ENCODE assay signal across 25 cellular contexts in the genomic region with DNA sequence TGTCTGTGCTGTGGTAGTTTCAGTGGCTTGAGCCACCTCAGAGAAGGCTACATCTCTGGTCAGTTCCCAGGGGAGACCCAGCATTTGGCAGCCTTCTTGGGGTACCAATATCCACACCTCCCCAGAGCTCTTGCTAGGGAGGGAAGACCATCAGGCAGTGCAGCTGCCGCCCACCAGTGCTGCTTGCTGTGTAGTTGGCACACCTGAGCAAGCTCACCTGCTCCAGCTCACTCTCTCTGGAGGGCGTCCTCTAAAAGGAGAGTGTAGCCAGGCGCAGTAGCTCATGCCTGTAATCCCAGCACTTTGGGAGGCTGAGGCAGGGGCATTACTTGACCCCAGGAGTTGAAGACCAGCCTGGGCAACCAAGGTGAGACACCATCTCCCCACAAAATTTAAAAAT. TPM values are rescaled to one million over a fixed set of nuclear protein-coding genes. Genes with fewer than 3 reads are reported as not detected.
DNase-seq lines count a peak whose midpoint lies in the region; ATAC-seq and TF ChIP-seq lines count a peak whose summit lies in the region.
"Had no signal": no experiment of that assay in that cellular context is flagged by ENCODE, and none has a peak within 500 bp of the region (broad histone marks: within the 10 kb centered on the region; RNA-seq: fewer than 3 reads in every experiment).

No MANE protein-coding gene starts in this region.

- no peak for TF ChIP-seq POLR2A in Peyer's patch (IDR thresholded peaks at IDR 0.05)

- POLR2A ChIA-PET in CD4-positive, alpha-beta memory T cell (lab: Charles Lee; ENCODE audit: partially characterized antibody): interaction anchor here (1.2 to 11.8 kb wide), 4 partner anchors 14 to 32 kb away, joined by 4 to 247 read pairs (median 78); a partner anchor contains a TSS
- POLR2A ChIA-PET in activated naive CD8-positive, alpha-beta T cell treated with anti-CD3 and anti-CD28 coated beads, Interleukin-2, amount 10 ng/mL, durations not matched to agents 7 days and 5 days (lab: Charles Lee): interaction anchor here (4.2 to 7.2 kb wide), 3 partner anchors 21 to 41 kb away, joined by 45 to 105 read pairs (median 66); a partner anchor contains a TSS

- no peaks in the 10 kb centered on the region for H3K9me3 ChIP-seq in CD4-positive, alpha-beta memory T cell (ENCODE audit: control insufficient read depth in 1 of 2, low read length in 2 of 2)
- H3K9me3 ChIP-seq in Peyer's patch: no peaks in the 10 kb centered on the region
- H3K9me3 ChIP-seq: A549, BE2C had no signal

- no peaks in the 10 kb centered on the region for H3K9me3 Mint-ChIP-seq in activated T-cell treated with anti-CD3 and anti-CD28 coated beads, Interleukin-2, amount 50 U/mL, for 24 hours
- no peaks in the 10 kb centered on the region for H3K9me3 Mint-ChIP-seq in CD4-positive, alpha-beta memory T cell
- no peaks in the 10 kb centered on the region for H3K9me3 Mint-ChIP-seq in activated naive CD8-positive, alpha-beta T cell treated with anti-CD3 and anti-CD28 coated beads, Interleukin-2, amount 10 ng/mL, durations not matched to agents 7 days and 5 days
- H3K9me3 Mint-ChIP-seq in stimulated activated effector memory CD8-positive, alpha-beta T cell treated with anti-CD3 and anti-CD28 coated beads, Interleukin-12 subunit alpha, Interleukin-12 subunit beta, amount 100 ng/mL, for 72 hours: no peaks in the 10 kb centered on the region
- H3K9me3 Mint-ChIP-seq: CD8-positive, alpha-beta T cell had no signal

- CTCF ChIA-PET in CD4-positive, alpha-beta memory T cell (lab: Charles Lee; ENCODE audit: partially characterized antibody): interaction anchor here (1.1 to 13.3 kb wide), 7 partner anchors 23 to 106 kb away, joined by 3 to 343 read pairs (median 3); a partner anchor contains a TSS

- H3K27ac Mint-ChIP-seq in activated T-cell treated with anti-CD3 and anti-CD28 coated beads, Interleukin-2, amount 50 U/mL, for 24 hours: peak overlapping the region; percentile 65
- peak overlapping the region in 4 of 7 donors; percentile 61 to 72 (median 66) for H3K27ac Mint-ChIP-seq in CD4-positive, alpha-beta memory T cell
- H3K27ac Mint-ChIP-seq in activated naive CD8-positive, alpha-beta T cell treated with anti-CD3 and anti-CD28 coated beads, Interleukin-2, amount 10 ng/mL, durations not matched to agents 7 days and 5 days: peak overlapping the region; percentile 42
- H3K27ac Mint-ChIP-seq in stimulated activated effector memory CD8-positive, alpha-beta T cell treated with anti-CD3 and anti-CD28 coated beads, Interleukin-12 subunit alpha, Interleukin-12 subunit beta, amount 100 ng/mL, for 72 hours: peak overlapping the region; percentile 91

- ATAC-seq in activated naive CD8-positive, alpha-beta T cell treated with anti-CD3 and anti-CD28 coated beads, Interleukin-2, amount 10 ng/mL, durations not matched to agents 7 days and 5 days (ENCODE audit: low read depth): no peak
- ATAC-seq in stimulated activated effector memory CD8-positive, alpha-beta T cell treated with anti-CD3 and anti-CD28 coated beads, Interleukin-12 subunit alpha, Interleukin-12 subunit beta, amount 100 ng/mL, for 72 hours: no peak
- ATAC-seq: A549; CD8-positive, alpha-beta T cell had no signal

- intact Hi-C loops in CD4-positive, alpha-beta memory T cell (cut with micrococcal nuclease): no loop called here

- peaks cover 52% of the 10 kb centered on the region for H3K4me1 ChIP-seq in CD4-positive, alpha-beta memory T cell (ENCODE audit: insufficient read depth, low read length)
- peaks cover 0 to 28% (median 13%) of the 10 kb centered on the region in 4 donors for H3K4me1 ChIP-seq in Peyer's patch
- H3K4me1 ChIP-seq: A549, BE2C had no signal

- no peak for TF ChIP-seq CTCF in Peyer's patch (IDR thresholded peaks at IDR 0.05)

- no peak overlapping the region for H3K4me3 Mint-ChIP-seq in activated T-cell treated with anti-CD3 and anti-CD28 coated beads, Interleukin-2, amount 50 U/mL, for 24 hours
- no peak overlapping the region for H3K4me3 Mint-ChIP-seq in CD4-positive, alpha-beta memory T cell
- no peak overlapping the region for H3K4me3 Mint-ChIP-seq in activated naive CD8-positive, alpha-beta T cell treated with anti-CD3 and anti-CD28 coated beads, Interleukin-2, amount 10 ng/mL, durations not matched to agents 7 days and 5 days
- no peak overlapping the region for H3K4me3 Mint-ChIP-seq in stimulated activated effector memory CD8-positive, alpha-beta T cell treated with anti-CD3 and anti-CD28 coated beads, Interleukin-12 subunit alpha, Interleukin-12 subunit beta, amount 100 ng/mL, for 72 hours
- H3K4me3 Mint-ChIP-seq: CD8-positive, alpha-beta T cell had no signal

- H3K27ac ChIP-seq in CD4-positive, alpha-beta memory T cell (ENCODE audit: low read depth, low read length): no peak overlapping the region
- H3K27ac ChIP-seq in Peyer's patch: no peak overlapping the region
- H3K27ac ChIP-seq: A549 had no signal

- H3K27me3 Mint-ChIP-seq in activated T-cell treated with anti-CD3 and anti-CD28 coated beads, Interleukin-2, amount 50 U/mL, for 24 hours: no peaks in the 10 kb centered on the region
- no peaks in the 10 kb centered on the region for H3K27me3 Mint-ChIP-seq in CD4-positive, alpha-beta memory T cell
- H3K27me3 Mint-ChIP-seq in activated naive CD8-positive, alpha-beta T cell treated with anti-CD3 and anti-CD28 coated beads, Interleukin-2, amount 10 ng/mL, durations not matched to agents 7 days and 5 days: no peaks in the 10 kb centered on the region

- H3K36me3 Mint-ChIP-seq in activated T-cell treated with anti-CD3 and anti-CD28 coated beads, Interleukin-2, amount 50 U/mL, for 24 hours (ENCODE audit: low read depth): peaks cover 84% of the 10 kb centered on the region
- peaks cover 44 to 74% of the 10 kb centered on the region in 2 donors for H3K36me3 Mint-ChIP-seq in CD4-positive, alpha-beta memory T cell
- peaks cover 36% of the 10 kb centered on the region for H3K36me3 Mint-ChIP-seq in activated naive CD8-positive, alpha-beta T cell treated with anti-CD3 and anti-CD28 coated beads, Interleukin-2, amount 10 ng/mL, durations not matched to agents 7 days and 5 days
- H3K36me3 Mint-ChIP-seq in stimulated activated effector memory CD8-positive, alpha-beta T cell treated with anti-CD3 and anti-CD28 coated beads, Interleukin-12 subunit alpha, Interleukin-12 subunit beta, amount 100 ng/mL, for 72 hours: peaks cover 87% of the 10 kb centered on the region

- no peak overlapping the region for H3K4me3 ChIP-seq in CD4-positive, alpha-beta memory T cell (ENCODE audit: low read length in 2 of 2)
- H3K4me3 ChIP-seq in Peyer's patch: no peak overlapping the region
- H3K4me3 ChIP-seq: A549 had no signal

- DNase-seq in activated T-cell treated with anti-CD3 and anti-CD28 coated beads, Interleukin-2, amount 50 U/mL, for 24 hours: no peak
- DNase-seq in activated T-cell treated with anti-CD3 and anti-CD28 coated beads, Interleukin-2, amount 50 U/mL, for 48 hours: no peak
- DNase-seq in CD4-positive, alpha-beta memory T cell: no peak
- DNase-seq in activated naive CD8-positive, alpha-beta T cell treated with anti-CD3 and anti-CD28 coated beads, Interleukin-2, amount 10 ng/mL, durations not matched to agents 7 days and 5 days: no peak
- DNase-seq in stimulated activated effector memory CD8-positive, alpha-beta T cell treated with anti-CD3 and anti-CD28 coated beads, Interleukin-12 subunit alpha, Interleukin-12 subunit beta, amount 100 ng/mL, for 72 hours (ENCODE audit: low spot score in 2 of 2): no peak
- DNase-seq in Peyer's patch (no peak), glomerular visceral epithelial cell (ENCODE audit: extremely low spot score) (no peak)
- DNase-seq: BE2C; Calu3; CD8-positive, alpha-beta T cell; DMS153; GOT3; HCEC 1CT; KBM-7; MM.1S; NCI-H1048; NCI-H1417 treated with DMSO at 0.1 percent for 48 hours; NCI-H187 treated with DMSO at 0.1 percent for 48 hours; NCI-H2107; NCI-H446 treated with DMSO at 0.1 percent for 48 hours; NCI-H526 treated with DMSO at 0.1 percent for 48 hours; OCI-M1; Right ventricle myocardium superior had no signal

- peaks cover 58% of the 10 kb centered on the region for H3K36me3 ChIP-seq in CD4-positive, alpha-beta memory T cell (ENCODE audit: insufficient read depth, low read length)
- peaks cover 0 to 69% (median 0%) of the 10 kb centered on the region in 3 donors for H3K36me3 ChIP-seq in Peyer's patch

- no peaks in the 10 kb centered on the region for H3K27me3 ChIP-seq in CD4-positive, alpha-beta memory T cell (ENCODE audit: insufficient read depth, low read length)
- no peaks in the 10 kb centered on the region for H3K27me3 ChIP-seq in Peyer's patch
- H3K27me3 ChIP-seq: BE2C had no signal

- H3K4me1 Mint-ChIP-seq in activated T-cell treated with anti-CD3 and anti-CD28 coated beads, Interleukin-2, amount 50 U/mL, for 24 hours (ENCODE audit: low read depth): peaks cover 43% of the 10 kb centered on the region
- H3K4me1 Mint-ChIP-seq in CD4-positive, alpha-beta memory T cell: peaks cover 36 to 74% (median 53%) of the 10 kb centered on the region in 4 donors
- peaks cover 48% of the 10 kb centered on the region for H3K4me1 Mint-ChIP-seq in activated naive CD8-positive, alpha-beta T cell treated with anti-CD3 and anti-CD28 coated beads, Interleukin-2, amount 10 ng/mL, durations not matched to agents 7 days and 5 days
- peaks cover 60% of the 10 kb centered on the region for H3K4me1 Mint-ChIP-seq in stimulated activated effector memory CD8-positive, alpha-beta T cell treated with anti-CD3 and anti-CD28 coated beads, Interleukin-12 subunit alpha, Interleukin-12 subunit beta, amount 100 ng/mL, for 72 hours

RNA-seq across cellular contexts. Expression of a gene that starts 29.8 kb away (rescaled TPM):
- 10 to 100 TPM; 19.0 to 21.1 TPM for total RNA-seq in CD4-positive, alpha-beta memory T cell
- polyA plus RNA-seq in CD4-positive, alpha-beta memory T cell: 10 to 100 TPM; 10.2 to 15.7 TPM
- 10 to 100 TPM; 36.3 to 42.1 TPM for total RNA-seq in activated naive CD8-positive, alpha-beta T cell treated with anti-CD3 and anti-CD28 coated beads, Interleukin-2, amount 10 ng/mL, durations not matched to agents 7 days and 5 days
- total RNA-seq in Peyer's patch: 10 to 100 TPM; 21.5 to 45.0 (median 39.0) TPM

RNA-seq across cellular contexts. Expression of a gene that starts 32.6 kb away (rescaled TPM):
- total RNA-seq in CD4-positive, alpha-beta memory T cell: 10 to 100 TPM; 64.1 to 72.4 TPM
- polyA plus RNA-seq in CD4-positive, alpha-beta memory T cell: 100 to 1,000 TPM; 164 to 206 TPM
- 10 to 100 TPM; 84.5 to 86.9 TPM for total RNA-seq in activated naive CD8-positive, alpha-beta T cell treated with anti-CD3 and anti-CD28 coated beads, Interleukin-2, amount 10 ng/mL, durations not matched to agents 7 days and 5 days
- 10 to 100 TPM; 37.1 to 64.8 (median 61.1) TPM for total RNA-seq in Peyer's patch

RNA-seq across cellular contexts. Expression of a gene that starts 34.4 kb away (rescaled TPM):
- 10 to 100 TPM; 61.6 to 61.8 TPM for total RNA-seq in CD4-positive, alpha-beta memory T cell
- polyA plus RNA-seq in CD4-positive, alpha-beta memory T cell: 10 to 100 TPM; 55.1 to 65.7 TPM
- total RNA-seq in activated naive CD8-positive, alpha-beta T cell treated with anti-CD3 and anti-CD28 coated beads, Interleukin-2, amount 10 ng/mL, durations not matched to agents 7 days and 5 days: 10 to 100 TPM; 64.5 to 64.6 TPM
- total RNA-seq in Peyer's patch: 10 to 100 TPM; 41.5 to 74.5 (median 58.1) TPM

RNA-seq across cellular contexts. Expression of a gene that starts 47.3 kb away (rescaled TPM):
- under 1 TPM; 0.29 to 0.33 TPM for total RNA-seq in CD4-positive, alpha-beta memory T cell
- not detected for polyA plus RNA-seq in CD4-positive, alpha-beta memory T cell
- total RNA-seq in activated naive CD8-positive, alpha-beta T cell treated with anti-CD3 and anti-CD28 coated beads, Interleukin-2, amount 10 ng/mL, durations not matched to agents 7 days and 5 days: under 1 TPM; 0.08 to 0.17 TPM
- not detected for total RNA-seq in Peyer's patch
- total RNA-seq: Calu3, HT1080 had no signal
